Comparison of ENCODE assay signal across 8 cellular contexts in genomic region chr11:63866211-63866610, GRCh38. TPM values are rescaled to one million over a fixed set of nuclear protein-coding genes. Genes with fewer than 3 reads are reported as not detected.
DNase-seq lines count a peak whose midpoint lies in the region; ATAC-seq and TF ChIP-seq lines count a peak whose summit lies in the region.

No MANE protein-coding gene starts in this region.

- H3K4me3 ChIP-seq in cardiac fibroblast (replicated peaks in 1 of 2; ENCODE audit: low read depth in 2 of 2, low read length in 2 of 2): no peak overlapping the region

- TF ChIP-seq CTCF in cardiac fibroblast (IDR thresholded peaks at IDR 0.05; ENCODE audit: low read depth, low read length): no peak

- DNase-seq in HT-29 (ENCODE audit: low spot score) (peak; percentile 82), cardiac fibroblast (ENCODE audit: low read depth in 2 of 2) (peak; percentile 51 to 77), pons (ENCODE audit: low spot score) (no peak), GDM1 (lab: John Stamatoyannopoulos, UW) (no peak), kidney glomerular epithelial cell (lab: John Stamatoyannopoulos, UW) (no peak)
- peak; percentile 43 for DNase-seq in activated CD4-positive, alpha-beta T cell treated with anti-CD3 and anti-CD28 coated beads for 1 hour
- peak; percentile 71 for DNase-seq in stimulated activated CD4-positive, alpha-beta T cell treated with anti-CD3 and anti-CD28 coated beads, Interleukin-15, amount 100 ng/mL, for 48 hours (ENCODE audit: low read depth in 2 of 2)

- ATAC-seq in GM19035 (IDR thresholded peaks at IDR 0.05; ENCODE audit: unreplicated experiment): peak; percentile 77

RNA-seq across cellular contexts. Expression of gene MARK2, which starts 27.3 kb away (rescaled TPM):
- 75.6 and 96.1 TPM in 2 replicates for total RNA-seq in HT-29 (2014; rRNA removed; shearing (Covaris generic))

RNA-seq across cellular contexts. Expression of gene RCOR2, which starts 50.8 kb away (rescaled TPM):
- 0.37 and 2.0 TPM in 2 replicates for total RNA-seq in HT-29 (2014; rRNA removed; shearing (Covaris generic))

RNA-seq across cellular contexts. Expression of gene SPINDOC, which starts 53.0 kb away (rescaled TPM):
- 37.6 and 44.9 TPM in 2 replicates for total RNA-seq in HT-29 (2014; rRNA removed; shearing (Covaris generic))

Comparison
In these comparisons a context has a peak if more than half of its experiments do, and no peak if none do; other contexts are left out.
1. DNase-seq: peak in HT-29 (single experiment), activated CD4-positive, alpha-beta T cell treated with anti-CD3 and anti-CD28 coated beads for 1 hour (single experiment), cardiac fibroblast (2 of 2) and stimulated activated CD4-positive, alpha-beta T cell treated with anti-CD3 and anti-CD28 coated beads, Interleukin-15, amount 100 ng/mL, for 48 hours (2 of 2); none in pons (single experiment), GDM1 (single experiment) and kidney glomerular epithelial cell (single experiment).